Comparison of ENCODE assay signal across 2 cellular contexts in genomic region chr2:109914552-109914951, GRCh38. TPM values are rescaled to one million over a fixed set of nuclear protein-coding genes. Genes with fewer than 3 reads are reported as not detected.
"Had no signal": no experiment of that assay in that cellular context is flagged by ENCODE, and none has a peak within 500 bp of the region (broad histone marks: within the 10 kb centered on the region; RNA-seq: fewer than 3 reads in every experiment).

No MANE protein-coding gene starts in this region.

RNA-seq across cellular contexts. Expression of gene LIMS3, which starts 16.1 kb away (rescaled TPM):
- total RNA-seq: H4, H7 had no signal
